18 cellular contexts compared by ENCODE assay signal in the genomic region with DNA sequence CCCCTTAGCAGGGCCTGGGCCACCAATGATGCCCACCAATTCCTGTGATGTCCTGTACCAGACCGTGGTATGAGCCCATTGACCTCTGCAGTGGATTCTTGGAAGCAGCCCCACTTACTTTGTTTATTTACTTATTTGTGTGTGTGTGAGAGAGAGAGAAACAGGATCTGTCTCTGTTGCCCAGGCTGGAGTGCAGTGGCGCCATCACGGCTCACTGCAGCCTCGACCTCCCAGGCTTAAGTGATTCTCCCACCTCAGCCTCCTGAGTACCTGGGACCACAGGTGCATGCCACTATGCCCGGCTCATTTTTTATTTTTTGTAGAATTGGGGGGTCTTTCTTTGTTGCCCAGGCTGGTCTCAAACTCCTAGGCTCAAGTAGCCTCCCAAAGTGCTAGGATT. TPM values are rescaled to one million over a fixed set of nuclear protein-coding genes. Genes with fewer than 3 reads are reported as not detected.
DNase-seq lines count a peak whose midpoint lies in the region; ATAC-seq and TF ChIP-seq lines count a peak whose summit lies in the region.
"Had no signal": no experiment of that assay in that cellular context is flagged by ENCODE, and none has a peak within 500 bp of the region (broad histone marks: within the 10 kb centered on the region; RNA-seq: fewer than 3 reads in every experiment).

No MANE protein-coding gene starts in this region.

- H3K36me3 Mint-ChIP-seq in CD14-positive monocyte: peaks cover 54 to 67% of the 10 kb centered on the region in 2 donors
- peaks cover 43% of the 10 kb centered on the region for H3K36me3 Mint-ChIP-seq in brain
- peaks cover 18% of the 10 kb centered on the region for H3K36me3 Mint-ChIP-seq in Caco-2 (ENCODE audit: insufficient read depth, unreplicated experiment)

- H3K36me3 ChIP-seq in left lung (peaks cover 0 to 14% of the 10 kb centered on the region in 2 donors), sigmoid colon (no peaks in the 10 kb centered on the region), Caco-2 (ENCODE audit: control insufficient read depth, insufficient read depth, low read length) (no peaks in the 10 kb centered on the region; the same call in 1 of the 2 replicates)

- WGBS in sigmoid colon, 2 donors: 84 to 87% methylated on average over 5 of the region's 5 CpGs

- H3K4me1 ChIP-seq in left lung (peaks cover 18 to 56% of the 10 kb centered on the region in 2 donors), sigmoid colon (peaks cover 0 to 80% (median 49%) of the 10 kb centered on the region in 4 donors), Caco-2 (no peaks in the 10 kb centered on the region)
- H3K4me1 ChIP-seq: psoas muscle had no signal

- TF ChIP-seq POLR2A in sigmoid colon (IDR thresholded peaks at IDR 0.05): no peak

- H3K4me3 ChIP-seq in left lung: no peak overlapping the region
- no peak overlapping the region for H3K4me3 ChIP-seq in sigmoid colon
- no peak overlapping the region for H3K4me3 ChIP-seq in Caco-2 (ENCODE audit: low read depth, low read length)
- H3K4me3 ChIP-seq: MG63, psoas muscle had no signal

- H3K4me3 Mint-ChIP-seq in CD14-positive monocyte (no peak overlapping the region), brain (no peak overlapping the region), Caco-2 (ENCODE audit: unreplicated experiment) (no peak overlapping the region)
- H3K4me3 Mint-ChIP-seq: activated CD4-positive, alpha-beta memory T cell treated with anti-CD3 and anti-CD28 coated beads for 36 hours; activated T-helper 1 cell treated with anti-CD3 and anti-CD28 coated beads, Interleukin-12 subunit alpha, Interleukin-12 subunit beta, Interleukin-2, Interleukin-4 antibody, amounts not matched to agents 30 ng/mL and 10 ng/mL and 1 ng/mL, durations not matched to agents 14 hours and 24 hours and 36 hours; stimulated activated naive CD8-positive, alpha-beta T cell treated with anti-CD3 and anti-CD28 coated beads, Interleukin-15, Interleukin-2, amounts not matched to agents 100 ng/mL and 50 ng/mL, for 24 hours had no signal

- POLR2A ChIA-PET in Caco-2 (lab: Charles Lee): no interaction called here

- H3K27me3 Mint-ChIP-seq in CD14-positive monocyte (ENCODE audit: low read depth in 3 of 3) (peaks cover 0 to 6% (median 2%) of the 10 kb centered on the region in 3 donors), brain (no peaks in the 10 kb centered on the region), Caco-2 (ENCODE audit: insufficient read depth, unreplicated experiment) (no peaks in the 10 kb centered on the region)
- H3K27me3 Mint-ChIP-seq: activated CD4-positive, alpha-beta memory T cell treated with anti-CD3 and anti-CD28 coated beads for 36 hours; stimulated activated naive CD8-positive, alpha-beta T cell treated with anti-CD3 and anti-CD28 coated beads, Interleukin-15, Interleukin-2, amounts not matched to agents 100 ng/mL and 50 ng/mL, for 24 hours had no signal

- ATAC-seq in left lung (no peak), HG02973 (IDR thresholded peaks at IDR 0.05; ENCODE audit: unreplicated experiment) (no peak)
- ATAC-seq: left lobe of liver, psoas muscle had no signal

- intact Hi-C loops in CD14-positive monocyte (cut with micrococcal nuclease) (no loop called here), left lung (cut with DNase I) (no loop called here), sigmoid colon (cut with DNase I) (no loop called here), Caco-2 (cut with micrococcal nuclease; ENCODE audit: unreplicated experiment) (no loop called here)

- H3K9me3 ChIP-seq in left lung: no peaks in the 10 kb centered on the region
- H3K9me3 ChIP-seq in sigmoid colon: no peaks in the 10 kb centered on the region
- no peaks in the 10 kb centered on the region for H3K9me3 ChIP-seq in Caco-2
- H3K9me3 ChIP-seq: MG63, psoas muscle had no signal

- no peak for DNase-seq in CD14-positive monocyte (ENCODE audit: low spot score)
- no peak for DNase-seq in left lung
- no peak for DNase-seq in sigmoid colon
- DNase-seq in Caco-2: no peak
- DNase-seq in stimulated activated naive CD4-positive, alpha-beta T cell treated with Interleukin-2 at 50 U/mL for 16 hours (lab: John Stamatoyannopoulos, UW): no peak
- no peak for DNase-seq in superior temporal gyrus (ENCODE audit: extremely low spot score)
- DNase-seq: activated CD4-positive, alpha-beta memory T cell treated with anti-CD3 and anti-CD28 coated beads for 36 hours; cerebellar nuclear complex; NCI-H187 treated with DMSO at 0.1 percent for 48 hours; NCI-H446; psoas muscle; RPMI8226 had no signal

- TF ChIP-seq CTCF in CD14-positive monocyte (IDR thresholded peaks at IDR 0.05) (no peak), brain (conservative IDR thresholded peaks at IDR 0.05) (no peak), left lung (IDR thresholded peaks at IDR 0.05) (no peak), sigmoid colon (IDR thresholded peaks at IDR 0.05) (no peak), Caco-2 (IDR thresholded peaks at IDR 0.05; ENCODE audit: insufficient read depth in 1 of 2, low read depth in 1 of 2, low read length in 1 of 2, severe bottlenecking in 1 of 2, unreplicated experiment in 1 of 2) (no peak)

- no TSS peak for BruUV-seq in Caco-2 (replicated peaks; lab: Mats Ljungman, UMichigan)

- H3K27ac Mint-ChIP-seq in CD14-positive monocyte (peak overlapping the region; percentile 96 to 100 (median 99)), brain (peak overlapping the region in 4 of 5 experiments; percentile 9 to 94 (median 79)), Caco-2 (ENCODE audit: unreplicated experiment) (no peak overlapping the region)
- H3K27ac Mint-ChIP-seq: activated CD4-positive, alpha-beta memory T cell treated with anti-CD3 and anti-CD28 coated beads for 36 hours; activated T-helper 1 cell treated with anti-CD3 and anti-CD28 coated beads, Interleukin-12 subunit alpha, Interleukin-12 subunit beta, Interleukin-2, Interleukin-4 antibody, amounts not matched to agents 30 ng/mL and 10 ng/mL and 1 ng/mL, durations not matched to agents 14 hours and 24 hours and 36 hours; stimulated activated naive CD8-positive, alpha-beta T cell treated with anti-CD3 and anti-CD28 coated beads, Interleukin-15, Interleukin-2, amounts not matched to agents 100 ng/mL and 50 ng/mL, for 24 hours had no signal

- H3K4me1 Mint-ChIP-seq in CD14-positive monocyte (peaks cover 59% of the 10 kb centered on the region), brain (peaks cover 20% of the 10 kb centered on the region), Caco-2 (ENCODE audit: low read depth, unreplicated experiment) (peaks cover 18% of the 10 kb centered on the region)

- H3K9me3 Mint-ChIP-seq in CD14-positive monocyte (peaks cover 0 to 1% (median 0%) of the 10 kb centered on the region in 7 donors), brain (no peaks in the 10 kb centered on the region), Caco-2 (ENCODE audit: unreplicated experiment) (no peaks in the 10 kb centered on the region)
- H3K9me3 Mint-ChIP-seq: activated CD4-positive, alpha-beta memory T cell treated with anti-CD3 and anti-CD28 coated beads for 36 hours; activated T-helper 1 cell treated with anti-CD3 and anti-CD28 coated beads, Interleukin-12 subunit alpha, Interleukin-12 subunit beta, Interleukin-2, Interleukin-4 antibody, amounts not matched to agents 30 ng/mL and 10 ng/mL and 1 ng/mL, durations not matched to agents 14 hours and 24 hours and 36 hours; stimulated activated naive CD8-positive, alpha-beta T cell treated with anti-CD3 and anti-CD28 coated beads, Interleukin-15, Interleukin-2, amounts not matched to agents 100 ng/mL and 50 ng/mL, for 24 hours had no signal

- CTCF ChIA-PET in Caco-2 (lab: Charles Lee): no interaction called here

- H3K27ac ChIP-seq in left lung (peak overlapping the region; percentile 33 to 87), sigmoid colon (peak overlapping the region; percentile 74 to 94 (median 82))
- H3K27ac ChIP-seq: psoas muscle had no signal

- H3K27me3 ChIP-seq in left lung (no peaks in the 10 kb centered on the region), sigmoid colon (no peaks in the 10 kb centered on the region), Caco-2 (replicated peaks; ENCODE audit: control insufficient read depth, insufficient read depth, low read length) (no peaks in the 10 kb centered on the region)
- H3K27me3 ChIP-seq: MG63 had no signal

- no peak for TF ChIP-seq EP300 in sigmoid colon (IDR thresholded peaks at IDR 0.05)

RNA-seq across cellular contexts. Expression of a gene that starts 13.0 kb away (rescaled TPM):
- polyA plus RNA-seq in CD14-positive monocyte (1 to 10 TPM; 5.9 to 7.5 TPM), brain (ENCODE audit: insufficient read depth, low read depth, low replicate concordance) (41.2 TPM), sigmoid colon (10 to 100 TPM; 24.6 to 85.9 (median 29.8) TPM)
- total RNA-seq in left lung (100 to 1,000 TPM in 1 of 2 donors, 10 to 100 TPM in 1; 89.5 to 149 TPM), sigmoid colon (10 to 100 TPM; 42.8 to 95.0 (median 58.3) TPM), Caco-2 (2022) (47.6 and 52.8 TPM in 2 replicates)

RNA-seq across cellular contexts. Expression of a gene that starts 13.3 kb away (rescaled TPM):
- polyA plus RNA-seq in CD14-positive monocyte: 1 to 10 TPM; 2.5 to 4.4 TPM
- 12.7 TPM for polyA plus RNA-seq in brain (ENCODE audit: insufficient read depth, low read depth, low replicate concordance)
- total RNA-seq in left lung: 10 to 100 TPM in 1 of 2 donors, 1 to 10 TPM in 1; 8.4 to 11.6 TPM
- 10 to 100 TPM in 2 of 4 donors, 1 to 10 TPM in 2; 6.7 to 14.1 (median 11.1) TPM for total RNA-seq in sigmoid colon
- polyA plus RNA-seq in sigmoid colon: 10 to 100 TPM in 2 of 3 donors, 1 to 10 TPM in 1; 9.6 to 14.8 (median 10.4) TPM
- total RNA-seq in Caco-2 (2022): 24.4 and 30.6 TPM in 2 replicates
